Comparison of ENCODE assay signal across 22 cellular contexts in the genomic region with DNA sequence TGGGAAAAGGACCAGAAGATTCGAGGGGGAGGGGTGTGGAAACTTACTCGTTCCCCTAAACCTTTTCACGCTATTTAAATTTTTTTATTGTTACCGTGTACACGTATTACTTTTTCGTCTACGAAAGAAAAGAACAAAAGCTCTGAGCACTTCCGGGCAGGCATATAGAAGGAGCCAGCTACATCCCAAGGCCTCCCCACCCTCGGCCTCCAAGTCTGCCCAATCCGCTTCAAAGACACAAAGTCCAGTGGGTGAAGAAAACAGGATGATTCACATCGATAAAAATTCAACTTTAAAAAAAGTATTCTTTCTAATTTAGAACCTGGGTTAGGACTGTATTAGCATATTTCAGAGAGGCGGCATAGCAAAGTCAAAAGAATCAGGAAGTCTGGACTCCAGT.
"Had no signal": no experiment of that assay in that cellular context is flagged by ENCODE, and none has a peak within 500 bp of the region (broad histone marks: within the 10 kb centered on the region; RNA-seq: fewer than 3 reads in every experiment).

No MANE protein-coding gene starts in this region.

- H3K27ac Mint-ChIP-seq: type B pancreatic cell had no signal

- H3K9me3 ChIP-seq: colonic mucosa, esophagus squamous epithelium, lower lobe of right lung, neutrophil, prostate gland, right atrium auricular region, spleen, testis, tibial artery had no signal

- H3K36me3 ChIP-seq: colonic mucosa, esophagus squamous epithelium, lower lobe of right lung, neutrophil, prostate gland, right atrium auricular region, tibial artery had no signal

- H3K27me3 ChIP-seq: colonic mucosa, esophagus squamous epithelium, neutrophil, right atrium auricular region, spleen, testis had no signal

- H3K4me1 Mint-ChIP-seq: neural crest cell had no signal

- H3K4me3 ChIP-seq: colonic mucosa, esophagus squamous epithelium, lower lobe of right lung, prostate gland, right atrium auricular region, skin epidermis, spleen, testis, tibial artery had no signal

- DNase-seq: colonic mucosa; dermis blood vessel endothelial cell; effector memory CD8-positive, alpha-beta T cell; erythroblast; esophagus squamous epithelium; foreskin melanocyte; hypothalamus; left ventricle myocardium superior; lower lobe of right lung; spleen; stimulated activated naive CD4-positive, alpha-beta T cell; stimulated activated naive CD8-positive, alpha-beta T cell treated with anti-CD3 and anti-CD28 coated beads, Interleukin-15, amount 100 ng/mL, for 72 hours; testis; tibial artery had no signal

- H3K4me1 ChIP-seq: parathyroid adenoma, prostate gland, testis, tibial artery had no signal

- H3K27me3 Mint-ChIP-seq: effector memory CD8-positive, alpha-beta T cell; natural killer cell treated with Interleukin-12 subunit alpha and Interleukin-12 subunit beta and Interleukin-15 and Interleukin-18, amount 100 ng/mL, for 72 hours; stimulated activated naive CD8-positive, alpha-beta T cell treated with anti-CD3 and anti-CD28 coated beads, Interleukin-15, amount 100 ng/mL, for 72 hours; type B pancreatic cell had no signal

- H3K27ac ChIP-seq: colonic mucosa, esophagus squamous epithelium, lower lobe of right lung, neutrophil, parathyroid adenoma, prostate gland, right atrium auricular region, skin epidermis, spleen, testis, tibial artery had no signal

- H3K4me3 Mint-ChIP-seq: effector memory CD8-positive, alpha-beta T cell; natural killer cell treated with Interleukin-12 subunit alpha and Interleukin-12 subunit beta and Interleukin-15 and Interleukin-18, amount 100 ng/mL, for 72 hours; neural crest cell; stimulated activated naive CD8-positive, alpha-beta T cell treated with anti-CD3 and anti-CD28 coated beads, Interleukin-15, amount 100 ng/mL, for 72 hours; type B pancreatic cell had no signal

- H3K9me3 Mint-ChIP-seq: effector memory CD8-positive, alpha-beta T cell; natural killer cell treated with Interleukin-12 subunit alpha and Interleukin-12 subunit beta and Interleukin-15 and Interleukin-18, amount 100 ng/mL, for 72 hours; neural crest cell; stimulated activated naive CD8-positive, alpha-beta T cell treated with anti-CD3 and anti-CD28 coated beads, Interleukin-15, amount 100 ng/mL, for 72 hours; type B pancreatic cell had no signal
